ENCODE assay signal across 16 cellular contexts in genomic region chr19:5557691-5558090, GRCh38. TPM values are rescaled to one million over a fixed set of nuclear protein-coding genes. Genes with fewer than 3 reads are reported as not detected.
A peak's percentile ranks its signal among the peaks of the same experiment; 100 is the strongest.
DNase-seq lines count a peak whose midpoint lies in the region; ATAC-seq and TF ChIP-seq lines count a peak whose summit lies in the region.
"Had no signal": no experiment of that assay in that cellular context is flagged by ENCODE, and none has a peak within 500 bp of the region (broad histone marks: within the 10 kb centered on the region; RNA-seq: fewer than 3 reads in every experiment).

No MANE protein-coding gene starts in this region.

- peak overlapping the region; percentile 40; the same call in 1 of the 2 replicates for H3K27ac Mint-ChIP-seq in WTC11
- H3K27ac Mint-ChIP-seq in osteocyte (ENCODE audit: unreplicated experiment) = peak overlapping the region; percentile 23
- H3K27ac Mint-ChIP-seq in activated CD4-positive, alpha-beta memory T cell treated with anti-CD3 and anti-CD28 coated beads for 36 hours = no peak overlapping the region

- peak overlapping the region; percentile 2 to 71 (median 47); a peak in 21 of 22 replicates for H3K4me2 ChIP-seq in BLaER1 treated with 17β-estradiol and CSF1 and Interleukin-3, amounts not matched to agents 10 nM and 100 nM

- DNase-seq in WTC11 (ENCODE audit: low spot score) = no peak
- DNase-seq in islet precursor cell = peak; percentile 50
- no peak for DNase-seq in osteocyte (ENCODE audit: extremely low spot score, unreplicated experiment)
- no peak for DNase-seq in activated CD4-positive, alpha-beta memory T cell treated with anti-CD3 and anti-CD28 coated beads for 36 hours
- DNase-seq in NCI-H345 treated with DMSO at 0.1 percent for 48 hours (lab: John Stamatoyannopoulos, UW; ENCODE audit: unreplicated experiment) = no peak
- DNase-seq in activated effector memory CD4-positive, alpha-beta T cell treated with Interleukin-2 at 50 U/mL for 16 hours = no peak
- DNase-seq in nucleus accumbens (lab: John Stamatoyannopoulos, UW) = no peak
- DNase-seq: DMS79 treated with DMSO at 0.1 percent for 48 hours, GDM1, GM23248, NCI-H1436 treated with DMSO at 0.1 percent for 48 hours, NCI-H2081, NCI-H226, NCI-H526 treated with DMSO at 0.1 percent for 48 hours had no signal

- H3K27me3 Mint-ChIP-seq in WTC11 (ENCODE audit: low read depth) (peaks cover 5% of the 10 kb centered on the region), osteocyte (ENCODE audit: unreplicated experiment) (no peaks in the 10 kb centered on the region)
- peaks cover 5% of the 10 kb centered on the region for H3K27me3 Mint-ChIP-seq in activated CD4-positive, alpha-beta memory T cell treated with anti-CD3 and anti-CD28 coated beads for 36 hours

- H3K4me1 Mint-ChIP-seq in WTC11 = peaks cover 21% of the 10 kb centered on the region
- H3K4me1 Mint-ChIP-seq in osteocyte (ENCODE audit: unreplicated experiment) = peaks cover 5% of the 10 kb centered on the region
- H3K4me1 Mint-ChIP-seq in activated CD4-positive, alpha-beta memory T cell treated with anti-CD3 and anti-CD28 coated beads for 36 hours (ENCODE audit: low read depth) = no peaks in the 10 kb centered on the region

- H3K9ac ChIP-seq in BLaER1 treated with 17β-estradiol and CSF1 and Interleukin-3, amounts not matched to agents 10 nM and 100 nM = 0 out of 22 replicates have a peak overlapping the region, but pooled peaks of 1 of the 11 experiments have one; percentile 23
- H3K9ac ChIP-seq: GM23248 had no signal

- no peaks in the 10 kb centered on the region for H3K27me3 ChIP-seq in BLaER1 treated with 17β-estradiol and CSF1 and Interleukin-3, amounts not matched to agents 10 nM and 100 nM

- H3K36me3 ChIP-seq in BLaER1 treated with 17β-estradiol and CSF1 and Interleukin-3, amounts not matched to agents 10 nM and 100 nM = no peaks in the 10 kb centered on the region; a peak in 1 of 22 replicates

- no peak overlapping the region for H3K27ac ChIP-seq in BLaER1 treated with 17β-estradiol and CSF1 and Interleukin-3, amounts not matched to agents 10 nM and 100 nM
- H3K27ac ChIP-seq: GM23248 had no signal

- CTCF ChIA-PET in WTC11 (lab: Charles Lee) = interaction anchor here (0.9 to 2.9 kb wide), 4 partner anchors 10 to 130 kb away, joined by 3 to 16 read pairs (median 9); partner anchors contain the start of gene TINCR
- CTCF ChIA-PET in activated CD4-positive, alpha-beta memory T cell treated with anti-CD3 and anti-CD28 coated beads for 36 hours (lab: Charles Lee) = interaction anchor here (1.0 kb wide), 1 partner anchor 34 kb away, joined by 3 read pairs; no protein-coding TSS in a partner anchor

- H3K36me3 Mint-ChIP-seq in WTC11 (no peaks in the 10 kb centered on the region), osteocyte (ENCODE audit: unreplicated experiment) (peaks cover 11% of the 10 kb centered on the region)
- H3K36me3 Mint-ChIP-seq in activated CD4-positive, alpha-beta memory T cell treated with anti-CD3 and anti-CD28 coated beads for 36 hours = peaks cover 13% of the 10 kb centered on the region

- H3K4me3 Mint-ChIP-seq in WTC11 = no peak overlapping the region
- no peak overlapping the region for H3K4me3 Mint-ChIP-seq in osteocyte (ENCODE audit: unreplicated experiment)
- no peak overlapping the region for H3K4me3 Mint-ChIP-seq in activated CD4-positive, alpha-beta memory T cell treated with anti-CD3 and anti-CD28 coated beads for 36 hours

- H3K4me1 ChIP-seq in BLaER1 treated with 17β-estradiol and CSF1 and Interleukin-3, amounts not matched to agents 10 nM and 100 nM = peaks cover 0 to 19% (median 11%) of the 10 kb centered on the region in 10 experiments; a peak in 17 of 20 replicates

- H3K9me3 Mint-ChIP-seq in WTC11 (peaks cover 11% of the 10 kb centered on the region), osteocyte (ENCODE audit: unreplicated experiment) (no peaks in the 10 kb centered on the region)
- peaks cover 15% of the 10 kb centered on the region for H3K9me3 Mint-ChIP-seq in activated CD4-positive, alpha-beta memory T cell treated with anti-CD3 and anti-CD28 coated beads for 36 hours

- TF ChIP-seq CTCF in WTC11 (IDR thresholded peaks at IDR 0.05) (no peak), osteocyte (IDR thresholded peaks at IDR 0.05) (no peak)

- POLR2A ChIA-PET in WTC11 (lab: Charles Lee) = no interaction called here
- POLR2A ChIA-PET in activated CD4-positive, alpha-beta memory T cell treated with anti-CD3 and anti-CD28 coated beads for 36 hours (lab: Charles Lee) = no interaction called here

- intact Hi-C loops in activated CD4-positive, alpha-beta memory T cell treated with anti-CD3 and anti-CD28 coated beads for 36 hours (cut with micrococcal nuclease) = no loop called here

- H4K20me1 ChIP-seq in BLaER1 treated with 17β-estradiol and CSF1 and Interleukin-3, amounts not matched to agents 10 nM and 100 nM = peaks cover 0 to 6% (median 0%) of the 10 kb centered on the region in 11 experiments; a peak in 3 of 22 replicates

- no peak overlapping the region for H3K4me3 ChIP-seq in BLaER1 treated with 17β-estradiol and CSF1 and Interleukin-3, amounts not matched to agents 10 nM and 100 nM
- H3K4me3 ChIP-seq: GM23248, K562 had no signal

- peaks cover 8 to 14% (median 10%) of the 10 kb centered on the region in 11 experiments for H3K9me3 ChIP-seq in BLaER1 treated with 17β-estradiol and CSF1 and Interleukin-3, amounts not matched to agents 10 nM and 100 nM (replicated peaks in 1 of 11)

- no peak for ATAC-seq in WTC11
- ATAC-seq: K562 had no signal

TF ChIP-seq in WTC11, 78 proteins besides CTCF, POLR2A, EP300 and RAD21:
- TF ChIP-seq SMAD3 (CRISPR knock-in tag; IDR thresholded peaks at IDR 0.05; ENCODE audit: borderline replicate concordance) (no peak), MLX (CRISPR knock-in tag; IDR thresholded peaks at IDR 0.05) (no peak)

RNA-seq across cellular contexts. Expression of gene TINCR, which starts 10.1 kb away (rescaled TPM):
- 0.60 to 0.85 TPM (median 0.76 TPM) in 3 replicates for total RNA-seq in WTC11 (2021)
- total RNA-seq in osteocyte = 13.5 and 16.4 TPM in 2 replicates
- total RNA-seq in activated CD4-positive, alpha-beta memory T cell treated with anti-CD3 and anti-CD28 coated beads for 36 hours = 1 to 10 TPM; 1.0 to 1.1 TPM
